1 cellular context compared by ENCODE assay signal in the genomic region with DNA sequence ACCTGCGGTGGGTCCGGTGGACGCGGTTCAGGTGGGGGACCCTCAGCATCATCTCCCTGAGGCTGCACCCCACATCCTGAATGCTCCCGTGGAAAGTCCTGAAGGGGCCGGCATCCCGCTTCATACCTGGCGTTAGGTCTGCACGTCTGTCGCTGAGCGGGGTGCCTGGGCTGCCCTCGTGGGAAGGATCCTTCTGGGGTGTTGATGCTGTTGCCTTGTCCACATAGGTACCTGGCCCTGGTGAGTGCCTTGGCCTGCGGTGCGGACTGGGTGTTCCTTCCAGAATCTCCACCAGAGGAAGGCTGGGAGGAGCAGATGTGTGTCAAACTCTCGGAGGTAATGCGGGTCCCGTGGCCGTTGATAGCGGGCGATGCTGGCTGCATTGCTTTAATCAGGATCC.
TF ChIP-seq lines count a peak whose summit lies in the region.

No MANE protein-coding gene starts in this region.

TF ChIP-seq in A549, 52 proteins besides CTCF, POLR2A, EP300 and RAD21 (continued from another document):
- TF ChIP-seq, protein P1, sequence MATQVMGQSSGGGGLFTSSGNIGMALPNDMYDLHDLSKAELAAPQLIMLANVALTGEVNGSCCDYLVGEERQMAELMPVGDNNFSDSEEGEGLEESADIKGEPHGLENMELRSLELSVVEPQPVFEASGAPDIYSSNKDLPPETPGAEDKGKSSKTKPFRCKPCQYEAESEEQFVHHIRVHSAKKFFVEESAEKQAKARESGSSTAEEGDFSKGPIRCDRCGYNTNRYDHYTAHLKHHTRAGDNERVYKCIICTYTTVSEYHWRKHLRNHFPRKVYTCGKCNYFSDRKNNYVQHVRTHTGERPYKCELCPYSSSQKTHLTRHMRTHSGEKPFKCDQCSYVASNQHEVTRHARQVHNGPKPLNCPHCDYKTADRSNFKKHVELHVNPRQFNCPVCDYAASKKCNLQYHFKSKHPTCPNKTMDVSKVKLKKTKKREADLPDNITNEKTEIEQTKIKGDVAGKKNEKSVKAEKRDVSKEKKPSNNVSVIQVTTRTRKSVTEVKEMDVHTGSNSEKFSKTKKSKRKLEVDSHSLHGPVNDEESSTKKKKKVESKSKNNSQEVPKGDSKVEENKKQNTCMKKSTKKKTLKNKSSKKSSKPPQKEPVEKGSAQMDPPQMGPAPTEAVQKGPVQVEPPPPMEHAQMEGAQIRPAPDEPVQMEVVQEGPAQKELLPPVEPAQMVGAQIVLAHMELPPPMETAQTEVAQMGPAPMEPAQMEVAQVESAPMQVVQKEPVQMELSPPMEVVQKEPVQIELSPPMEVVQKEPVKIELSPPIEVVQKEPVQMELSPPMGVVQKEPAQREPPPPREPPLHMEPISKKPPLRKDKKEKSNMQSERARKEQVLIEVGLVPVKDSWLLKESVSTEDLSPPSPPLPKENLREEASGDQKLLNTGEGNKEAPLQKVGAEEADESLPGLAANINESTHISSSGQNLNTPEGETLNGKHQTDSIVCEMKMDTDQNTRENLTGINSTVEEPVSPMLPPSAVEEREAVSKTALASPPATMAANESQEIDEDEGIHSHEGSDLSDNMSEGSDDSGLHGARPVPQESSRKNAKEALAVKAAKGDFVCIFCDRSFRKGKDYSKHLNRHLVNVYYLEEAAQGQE (IDR thresholded peaks at IDR 0.05): no peak
- TF ChIP-seq HOXA7 (CRISPR knock-in tag; IDR thresholded peaks at IDR 0.05) (no peak), SREBF2 (IDR thresholded peaks at IDR 0.05) (no peak), KDM5A (IDR thresholded peaks at IDR 0.05) (no peak), FOSB (CRISPR knock-in tag; IDR thresholded peaks at IDR 0.05) (no peak), SMC3 (IDR thresholded peaks at IDR 0.05) (no peak), EHMT2 (IDR thresholded peaks at IDR 0.05; ENCODE audit: low read depth) (no peak), CBX2 (IDR thresholded peaks at IDR 0.05; ENCODE audit: borderline replicate concordance, low read depth) (no peak), ZNF302 (CRISPR knock-in tag; IDR thresholded peaks at IDR 0.05) (no peak), BHLHE40 (IDR thresholded peaks at IDR 0.05; ENCODE audit: low read depth, low read length) (no peak), CHD4 (IDR thresholded peaks at IDR 0.05; ENCODE audit: borderline replicate concordance) (no peak)
